In the genomic region with DNA sequence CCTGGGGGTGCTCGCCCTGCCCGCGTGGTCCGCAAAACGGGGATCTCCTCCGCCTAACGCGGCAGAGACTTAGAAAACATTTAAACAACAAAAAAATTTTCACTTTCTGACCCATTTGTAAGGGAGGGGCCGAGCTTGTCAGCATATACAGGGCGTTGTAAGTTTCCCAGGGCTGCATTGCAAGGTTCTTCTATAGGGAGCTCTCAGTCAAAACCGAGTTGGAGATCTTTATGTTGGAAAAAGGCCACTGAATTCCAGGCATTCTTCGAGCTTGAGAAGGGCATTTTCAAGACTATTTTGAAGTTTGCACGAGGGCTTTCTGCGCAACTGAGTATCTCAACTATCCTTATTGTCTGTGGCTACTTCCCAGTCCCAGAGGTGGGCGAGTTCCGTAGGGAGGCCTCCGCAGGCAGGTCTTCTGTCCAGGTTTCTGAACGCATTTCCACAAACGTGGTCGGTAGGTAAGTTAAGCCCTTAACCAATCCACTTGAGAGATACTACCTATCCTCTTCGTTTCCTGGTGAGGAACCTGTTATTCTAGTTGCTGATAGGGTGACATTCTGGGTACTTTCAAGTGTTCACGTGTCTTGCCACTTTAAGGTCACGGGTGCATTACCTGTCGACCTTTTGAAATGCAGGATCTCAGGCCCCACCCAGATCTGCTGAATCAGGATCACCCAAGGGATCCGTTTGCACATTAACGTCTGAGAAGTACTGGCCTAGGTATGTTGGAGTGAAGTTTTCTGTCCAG, we compare ENCODE assay signal across 8 cellular contexts. TPM values are rescaled to one million over a fixed set of nuclear protein-coding genes. Genes with fewer than 3 reads are reported as not detected.
DNase-seq lines count a peak whose midpoint lies in the region; ATAC-seq and TF ChIP-seq lines count a peak whose summit lies in the region.

No MANE protein-coding gene starts in this region.

- no peaks in the 10 kb centered on the region for H3K9me3 Mint-ChIP-seq in activated T-helper 17 cell treated with anti-CD3 and anti-CD28 coated beads, Interleukin-2, amount 50 U/mL, for 72 hours

- no peaks in the 10 kb centered on the region for H3K4me1 Mint-ChIP-seq in activated T-helper 17 cell treated with anti-CD3 and anti-CD28 coated beads, Interleukin-2, amount 50 U/mL, for 72 hours

- no peak for TF ChIP-seq POLR2A in prostate gland (IDR thresholded peaks at IDR 0.05)

- H3K9me3 ChIP-seq in prostate gland: no peaks in the 10 kb centered on the region

- peak overlapping the region; percentile 89 for H3K4me3 Mint-ChIP-seq in activated T-helper 17 cell treated with anti-CD3 and anti-CD28 coated beads, Interleukin-2, amount 50 U/mL, for 72 hours

- peak overlapping the region; percentile 96 to 98 for H3K27ac ChIP-seq in prostate gland

- H3K4me1 ChIP-seq in prostate gland (replicated peaks): peaks cover 4% of the 10 kb centered on the region

- 22% methylated on average over 26 of the region's 26 CpGs for WGBS in prostate gland

- TF ChIP-seq CTCF in prostate gland (IDR thresholded peaks at IDR 0.05): no peak

- no peaks in the 10 kb centered on the region for H3K27me3 ChIP-seq in prostate gland (replicated peaks; ENCODE audit: insufficient read depth)

- intact Hi-C loops in left cardiac atrium (cut with DNase I) (no loop called here), prostate gland (cut with DNase I) (no loop called here)

- no peaks in the 10 kb centered on the region for H3K36me3 Mint-ChIP-seq in activated T-helper 17 cell treated with anti-CD3 and anti-CD28 coated beads, Interleukin-2, amount 50 U/mL, for 72 hours (ENCODE audit: low read depth)

- peak; percentile 34 for ATAC-seq in activated T-helper 17 cell treated with anti-CD3 and anti-CD28 coated beads, Interleukin-2, amount 50 U/mL, for 72 hours (replicated peaks)
- ATAC-seq in left cardiac atrium (peak; percentile 2 to 46), GM19467 (IDR thresholded peaks at IDR 0.05; ENCODE audit: unreplicated experiment) (no peak), GM18909 (IDR thresholded peaks at IDR 0.05; ENCODE audit: poor library complexity, unreplicated experiment) (no peak), GM21360 (IDR thresholded peaks at IDR 0.05; ENCODE audit: unreplicated experiment) (no peak)

- H3K27ac Mint-ChIP-seq in activated T-helper 17 cell treated with anti-CD3 and anti-CD28 coated beads, Interleukin-2, amount 50 U/mL, for 72 hours: peak overlapping the region; percentile 76

- DNase-seq in GM03348 (ENCODE audit: low spot score) (peak; percentile 63), HuH-7.5 (ENCODE audit: low spot score) (peak; percentile 47), left cardiac atrium (no peak), prostate gland (ENCODE audit: low spot score) (peak; percentile 30)

- peak overlapping the region; percentile 56 to 72 for H3K4me3 ChIP-seq in prostate gland

- H3K36me3 ChIP-seq in prostate gland: no peaks in the 10 kb centered on the region

- no peaks in the 10 kb centered on the region for H3K27me3 Mint-ChIP-seq in activated T-helper 17 cell treated with anti-CD3 and anti-CD28 coated beads, Interleukin-2, amount 50 U/mL, for 72 hours

RNA-seq across cellular contexts. Expression of a gene that starts 51.5 kb away (rescaled TPM):
- total RNA-seq in activated T-helper 17 cell treated with anti-CD3 and anti-CD28 coated beads, Interleukin-2, amount 50 U/mL, for 72 hours: 10 to 100 TPM; 25.9 to 27.3 TPM
- total RNA-seq in left cardiac atrium: 10 to 100 TPM; 46.2 to 51.6 TPM
- total RNA-seq in prostate gland: 100 to 1,000 TPM; 117 to 166 TPM

Comparison
In these comparisons a context has a peak if more than half of its experiments do, and no peak if none do; other contexts are left out.
1. ATAC-seq: peak in activated T-helper 17 cell treated with anti-CD3 and anti-CD28 coated beads, Interleukin-2, amount 50 U/mL, for 72 hours (single experiment) and left cardiac atrium (2 of 2); none in GM19467 (single experiment), GM18909 (single experiment) and GM21360 (single experiment).